9 cellular contexts compared by ENCODE assay signal in the genomic region with DNA sequence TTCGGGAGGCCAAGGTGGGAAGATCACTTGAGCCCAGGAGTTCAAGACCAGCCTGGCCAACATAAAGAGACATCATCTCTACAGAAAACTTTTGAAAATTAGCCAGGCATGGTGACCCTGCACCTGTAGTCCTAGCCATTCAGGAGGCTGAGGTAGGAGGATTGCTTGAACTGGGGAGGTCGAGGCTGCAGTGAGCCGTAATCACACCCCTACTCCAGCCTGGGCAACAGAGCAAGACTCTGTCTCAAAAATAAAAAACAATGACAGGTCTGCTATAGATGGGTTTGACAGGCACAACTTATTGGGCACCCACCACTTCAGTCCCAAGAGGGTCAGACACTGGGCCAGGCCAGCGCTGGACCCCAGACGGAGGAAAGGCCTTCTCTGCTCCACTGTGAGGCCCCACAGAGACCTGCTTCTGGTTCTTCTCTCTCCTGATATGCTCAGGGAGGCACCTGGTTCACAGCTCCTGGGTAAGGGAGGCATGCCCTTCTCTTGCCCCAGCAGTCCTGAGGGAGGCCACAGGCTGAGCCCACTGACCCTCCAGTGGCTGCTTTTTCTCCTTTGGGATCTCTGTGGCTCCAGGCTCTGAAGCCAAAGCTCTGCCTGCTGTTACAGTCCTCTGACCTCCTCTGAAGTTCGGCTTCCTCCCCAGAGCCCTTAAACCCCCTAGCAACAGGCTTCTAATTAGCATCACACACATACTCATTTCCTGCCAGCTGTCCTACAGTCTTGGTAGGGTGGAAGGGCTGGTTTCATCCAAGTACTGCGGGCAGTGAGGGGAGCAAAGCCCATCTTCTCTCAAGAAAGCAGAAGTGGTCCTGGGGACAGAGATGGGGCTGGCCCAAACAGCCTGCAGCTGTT. TPM values are rescaled to one million over a fixed set of nuclear protein-coding genes. Genes with fewer than 3 reads are reported as not detected.
DNase-seq lines count a peak whose midpoint lies in the region; ATAC-seq lines count a peak whose summit lies in the region.
"Had no signal": no experiment of that assay in that cellular context is flagged by ENCODE, and none has a peak within 500 bp of the region (broad histone marks: within the 10 kb centered on the region; RNA-seq: fewer than 3 reads in every experiment).

No MANE protein-coding gene starts in this region.

- no peaks in the 10 kb centered on the region for H3K27me3 Mint-ChIP-seq in activated naive CD8-positive, alpha-beta T cell treated with anti-CD3 and anti-CD28 coated beads, Interleukin-2, amount 50 U/mL, for 24 hours

- H3K27ac Mint-ChIP-seq in activated naive CD8-positive, alpha-beta T cell treated with anti-CD3 and anti-CD28 coated beads, Interleukin-2, amount 50 U/mL, for 24 hours: peak overlapping the region; percentile 34

- no peaks in the 10 kb centered on the region for H3K36me3 Mint-ChIP-seq in activated naive CD8-positive, alpha-beta T cell treated with anti-CD3 and anti-CD28 coated beads, Interleukin-2, amount 50 U/mL, for 24 hours (ENCODE audit: low read depth)

- peak overlapping the region; percentile 95 for H3K4me2 ChIP-seq in BLaER1

- no peaks in the 10 kb centered on the region for H4K20me1 ChIP-seq in BLaER1

- no peaks in the 10 kb centered on the region for H3K9me3 Mint-ChIP-seq in activated naive CD8-positive, alpha-beta T cell treated with anti-CD3 and anti-CD28 coated beads, Interleukin-2, amount 50 U/mL, for 24 hours

- WGBS in mesodermal cell (ENCODE audit: insufficient coverage in 2 of 2), 2 experiments: 59 to 93% methylated on average over 3 to 4 of the region's 7 CpGs

- peaks cover 23% of the 10 kb centered on the region for H3K4me1 Mint-ChIP-seq in activated naive CD8-positive, alpha-beta T cell treated with anti-CD3 and anti-CD28 coated beads, Interleukin-2, amount 50 U/mL, for 24 hours

- peak; percentile 97 for ATAC-seq in GM18517 (IDR thresholded peaks at IDR 0.05; ENCODE audit: unreplicated experiment)
- ATAC-seq in HG02798 (IDR thresholded peaks at IDR 0.05; ENCODE audit: poor library complexity, unreplicated experiment): peak; percentile 95
- ATAC-seq in activated naive CD8-positive, alpha-beta T cell treated with anti-CD3 and anti-CD28 coated beads, Interleukin-2, amount 50 U/mL, for 24 hours: peak; percentile 78

- H3K27ac ChIP-seq in BLaER1: peak overlapping the region; percentile 96
- peak overlapping the region; percentile 75 for H3K27ac ChIP-seq in mesodermal cell (ENCODE audit: low read depth, low read length, severe bottlenecking)

- no peaks in the 10 kb centered on the region for H3K27me3 ChIP-seq in BLaER1

- DNase-seq in NCI-H1436 (lab: John Stamatoyannopoulos, UW) (peak; percentile 80), NCI-H226 (no peak)
- DNase-seq in activated naive CD8-positive, alpha-beta T cell treated with anti-CD3 and anti-CD28 coated beads, Interleukin-2, amount 50 U/mL, for 24 hours: no peak
- DNase-seq in stimulated activated CD4-positive, alpha-beta T cell treated with anti-CD3 and anti-CD28 coated beads, Interleukin-4, amount 100 ng/mL, for 24 hours: no peak

- no peak overlapping the region for H3K4me3 Mint-ChIP-seq in activated naive CD8-positive, alpha-beta T cell treated with anti-CD3 and anti-CD28 coated beads, Interleukin-2, amount 50 U/mL, for 24 hours

- H3K4me1 ChIP-seq in BLaER1 (peaks cover 71% of the 10 kb centered on the region), mesodermal cell (ENCODE audit: control insufficient read depth, insufficient read depth, low read length, poor library complexity, severe bottlenecking) (peaks cover 10% of the 10 kb centered on the region)

- H3K36me3 ChIP-seq in BLaER1 (no peaks in the 10 kb centered on the region), mesodermal cell (ENCODE audit: control insufficient read depth, insufficient read depth, low read length) (no peaks in the 10 kb centered on the region)

- H3K9me3 ChIP-seq in BLaER1 (no peaks in the 10 kb centered on the region), mesodermal cell (ENCODE audit: control insufficient read depth, low read length) (no peaks in the 10 kb centered on the region)

- H3K9ac ChIP-seq in BLaER1: peak overlapping the region; percentile 81

- H3K4me3 ChIP-seq in BLaER1 (peak overlapping the region; percentile 35; the same call in 1 of the 2 replicates), mesodermal cell (ENCODE audit: extremely low read depth, insufficient read depth, low read length, poor library complexity, severe bottlenecking) (no peak overlapping the region)

RNA-seq across cellular contexts. Expression of a gene that starts 14.4 kb away (rescaled TPM):
- 196 TPM for polyA plus RNA-seq in mesodermal cell (2013, experiment 1 of 2)
- polyA plus RNA-seq in mesodermal cell (2013, experiment 2 of 2): 163 TPM
- polyA plus RNA-seq: neural cell had no signal

RNA-seq across cellular contexts. Expression of a gene that starts 17.6 kb away (rescaled TPM):
- polyA plus RNA-seq in mesodermal cell (2013, experiment 1 of 2): 0.41 TPM
- 0.76 TPM for polyA plus RNA-seq in mesodermal cell (2013, experiment 2 of 2)
- polyA plus RNA-seq: neural cell had no signal

RNA-seq across cellular contexts. Expression of a gene that starts 28.8 kb away (rescaled TPM):
- polyA plus RNA-seq in mesodermal cell (2013, experiment 1 of 2): 357 TPM
- polyA plus RNA-seq in mesodermal cell (2013, experiment 2 of 2): 345 TPM

RNA-seq across cellular contexts. Expression of a gene that starts 29.7 kb away (rescaled TPM):
- 2.0 TPM for polyA plus RNA-seq in mesodermal cell (2013, experiment 1 of 2)
- polyA plus RNA-seq in mesodermal cell (2013, experiment 2 of 2): 0.91 TPM
- polyA plus RNA-seq: neural cell had no signal

RNA-seq across cellular contexts. Expression of a gene that starts 32.9 kb away (rescaled TPM):
- 1.3 TPM for polyA plus RNA-seq in mesodermal cell (2013, experiment 1 of 2)
- 1.6 TPM for polyA plus RNA-seq in mesodermal cell (2013, experiment 2 of 2)
- polyA plus RNA-seq: neural cell had no signal
